ENCODE assay signal across 20 cellular contexts in the genomic region with DNA sequence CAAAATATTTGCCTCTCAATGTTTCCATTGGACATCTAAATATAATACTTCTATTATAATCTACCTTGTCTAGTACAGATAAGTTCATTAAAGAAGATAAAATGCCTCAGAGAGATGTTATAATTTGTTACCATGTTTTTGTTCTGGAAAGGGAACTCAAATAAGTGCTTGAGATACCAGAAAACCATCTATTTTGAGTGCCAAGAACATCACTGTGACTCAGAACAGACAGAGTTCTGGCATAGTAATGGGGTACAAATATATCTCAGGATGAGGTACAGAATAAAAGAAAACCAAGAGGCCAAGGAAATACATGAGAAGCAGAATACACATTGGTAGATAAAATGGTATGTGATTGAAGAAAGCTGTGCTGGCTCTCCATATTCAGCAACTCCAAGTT. TPM values are rescaled to one million over a fixed set of nuclear protein-coding genes. Genes with fewer than 3 reads are reported as not detected.
DNase-seq lines count a peak whose midpoint lies in the region; ATAC-seq and TF ChIP-seq lines count a peak whose summit lies in the region.
"Had no signal": no experiment of that assay in that cellular context is flagged by ENCODE, and none has a peak within 500 bp of the region (broad histone marks: within the 10 kb centered on the region; RNA-seq: fewer than 3 reads in every experiment).

No MANE protein-coding gene starts in this region.

- no peak overlapping the region for H3K4me2 ChIP-seq in SK-N-SH
- H3K4me2 ChIP-seq: BLaER1 treated with 17β-estradiol and CSF1 and Interleukin-3, amounts not matched to agents 10 nM and 100 nM had no signal

- ATAC-seq in SK-N-SH treated with all-trans-retinoic acid at 6 μM for 48 hours, result no peak
- ATAC-seq in GM18519 (IDR thresholded peaks at IDR 0.05; ENCODE audit: low FRiP score, unreplicated experiment), result no peak
- ATAC-seq in HG03442 (IDR thresholded peaks at IDR 0.05; ENCODE audit: unreplicated experiment), result no peak
- ATAC-seq: activated CD4-positive, CD25-positive, alpha-beta regulatory T cell treated with anti-CD3 and anti-CD28 coated beads, Interleukin-2, amount 50 U/mL, for 24 hours; activated naive CD8-positive, alpha-beta T cell treated with anti-CD3 and anti-CD28 coated beads, Interleukin-2, amount 50 U/mL, for 24 hours had no signal

- no peak for DNase-seq in SK-N-SH
- DNase-seq in cardiac fibroblast (ENCODE audit: low read depth in 2 of 2), result peak; percentile 21 to 62
- DNase-seq in inferior parietal cortex (ENCODE audit: extremely low spot score), result peak; percentile 70
- no peak for DNase-seq in tibial artery
- no peak for DNase-seq in SIG-M5 treated with dmso at 0.1 percent for 504 hours (lab: John Stamatoyannopoulos, UW; ENCODE audit: unreplicated experiment)
- DNase-seq: activated CD4-positive, alpha-beta memory T cell treated with anti-CD3 and anti-CD28 coated beads, Interleukin-2, amount 10 ng/mL, durations not matched to agents 7 days and 5 days; activated gamma-delta T cell; activated naive CD8-positive, alpha-beta T cell treated with anti-CD3 and anti-CD28 coated beads, Interleukin-2, amount 50 U/mL, for 24 hours; HCEC 1CT; mammary epithelial cell; naive B cell; NCI-H1694 treated with DMSO at 0.1 percent for 48 hours; NCI-H69; SHP77 had no signal

- no peaks in the 10 kb centered on the region for H3K79me2 ChIP-seq in SK-N-SH (ENCODE audit: insufficient read depth)

- TF ChIP-seq RAD21 in SK-N-SH (IDR thresholded peaks at IDR 0.05; ENCODE audit: low read length), result no peak

- H3K27ac ChIP-seq in SK-N-SH (ENCODE audit: low read depth in 2 of 2, low read length in 1 of 2) (peak overlapping the region in 1 of 2 experiments; percentile 47; a peak in 2 of 4 replicates), tibial artery (peak overlapping the region; percentile 41 to 57)
- H3K27ac ChIP-seq: 22Rv1; BLaER1 treated with 17β-estradiol and CSF1 and Interleukin-3, amounts not matched to agents 10 nM and 100 nM had no signal

- intact Hi-C loops in tibial artery (cut with DNase I; ENCODE audit: low total_unique reads), result no loop called here

- peaks cover 10% of the 10 kb centered on the region for H3F3A ChIP-seq in SK-N-SH (replicated peaks; ENCODE audit: insufficient read depth)

- no peaks in the 10 kb centered on the region for H3K9me2 ChIP-seq in SK-N-SH

- H3K27me3 ChIP-seq in SK-N-SH (ENCODE audit: insufficient read depth), result no peaks in the 10 kb centered on the region
- no peaks in the 10 kb centered on the region for H3K27me3 ChIP-seq in tibial artery
- H3K27me3 ChIP-seq: BLaER1 treated with 17β-estradiol and CSF1 and Interleukin-3, amounts not matched to agents 10 nM and 100 nM had no signal

- H3K4me1 ChIP-seq in SK-N-SH (ENCODE audit: control insufficient read depth in 1 of 2, insufficient read depth in 2 of 2, low read depth in 1 of 2, low read length in 1 of 2) (0 out of 4 replicates have a peak, but pooled peaks cover 0 to 10% of the 10 kb centered on the region in 2 experiments), tibial artery (peaks cover 0 to 53% (median 18%) of the 10 kb centered on the region in 4 donors)
- H3K4me1 ChIP-seq: BLaER1 treated with 17β-estradiol and CSF1 and Interleukin-3, amounts not matched to agents 10 nM and 100 nM had no signal

- no peaks in the 10 kb centered on the region for H3K36me3 ChIP-seq in SK-N-SH (replicated peaks in 1 of 2; ENCODE audit: control insufficient read depth in 1 of 2, insufficient read depth in 2 of 2, low read length in 1 of 2)
- H3K36me3 ChIP-seq in tibial artery, result no peaks in the 10 kb centered on the region
- H3K36me3 ChIP-seq: BLaER1 treated with 17β-estradiol and CSF1 and Interleukin-3, amounts not matched to agents 10 nM and 100 nM had no signal

- TF ChIP-seq EP300 in SK-N-SH (IDR thresholded peaks at IDR 0.05; ENCODE audit: borderline replicate concordance in 1 of 2, low read depth in 1 of 2, low read length in 1 of 2), result no peak

- H3K4me3 ChIP-seq in SK-N-SH (ENCODE audit: low read depth in 2 of 2, low read length in 1 of 2), result no peak overlapping the region
- H3K4me3 ChIP-seq in cardiac fibroblast (replicated peaks in 1 of 2; ENCODE audit: low read depth in 2 of 2, low read length in 2 of 2), result no peak overlapping the region
- H3K4me3 ChIP-seq in tibial artery, result no peak overlapping the region
- H3K4me3 ChIP-seq: BLaER1 treated with 17β-estradiol and CSF1 and Interleukin-3, amounts not matched to agents 10 nM and 100 nM had no signal

- TF ChIP-seq CTCF in SK-N-SH (IDR thresholded peaks at IDR 0.05), result no peak
- no peak for TF ChIP-seq CTCF in cardiac fibroblast (IDR thresholded peaks at IDR 0.05; ENCODE audit: low read depth, low read length)
- no peak for TF ChIP-seq CTCF in tibial artery (IDR thresholded peaks at IDR 0.05)

- H3K9ac ChIP-seq in SK-N-SH, result no peak overlapping the region
- H3K9ac ChIP-seq: BLaER1 treated with 17β-estradiol and CSF1 and Interleukin-3, amounts not matched to agents 10 nM and 100 nM had no signal

- CTCF ChIA-PET in SK-N-SH (lab: Yijun Ruan, JAX), result no interaction called here

- H2AFZ ChIP-seq in SK-N-SH (ENCODE audit: low read depth), result no peak overlapping the region

- no peaks in the 10 kb centered on the region for H4K20me1 ChIP-seq in SK-N-SH (ENCODE audit: insufficient read depth)
- H4K20me1 ChIP-seq: BLaER1 treated with 17β-estradiol and CSF1 and Interleukin-3, amounts not matched to agents 10 nM and 100 nM had no signal

- POLR2A ChIA-PET in SK-N-SH (lab: Yijun Ruan, JAX), result no interaction called here

- H3K9me3 ChIP-seq in SK-N-SH (0 out of 2 replicates have a peak, but pooled peaks cover 7% of the 10 kb centered on the region), tibial artery (peaks cover 0 to 3% (median 0%) of the 10 kb centered on the region in 3 donors)

TF ChIP-seq in SK-N-SH treated with all-trans-retinoic acid at 6 μM for 48 hours, 23 proteins besides CTCF, POLR2A, EP300 and RAD21:
- no peak for TF ChIP-seq RARB (CRISPR knock-in tag; IDR thresholded peaks at IDR 0.05)
- no peak for TF ChIP-seq CSDC2 (CRISPR knock-in tag; IDR thresholded peaks at IDR 0.05)
- no peak for TF ChIP-seq ARNTL (CRISPR knock-in tag; IDR thresholded peaks at IDR 0.05; ENCODE audit: borderline replicate concordance, low read depth)
- no peak for TF ChIP-seq ZNF565 (CRISPR knock-in tag; conservative IDR thresholded peaks at IDR 0.05; ENCODE audit: low read depth)
- TF ChIP-seq ISL1 (CRISPR knock-in tag; IDR thresholded peaks at IDR 0.05), result peak; percentile 62

TF ChIP-seq in SK-N-SH, 30 proteins besides CTCF, POLR2A, EP300 and RAD21:
- TF ChIP-seq POLR2AphosphoS5 (IDR thresholded peaks at IDR 0.05; ENCODE audit: low read depth, low read length) (no peak), TEAD4 (IDR thresholded peaks at IDR 0.05; ENCODE audit: borderline replicate concordance, insufficient read depth) (no peak), NRF1 (IDR thresholded peaks at IDR 0.05; ENCODE audit: low read depth, low read length) (no peak), YY1 (IDR thresholded peaks at IDR 0.05; ENCODE audit: low read depth) (no peak), RXRA (IDR thresholded peaks at IDR 0.05; ENCODE audit: borderline replicate concordance, low read depth) (no peak), SMC3 (IDR thresholded peaks at IDR 0.05; ENCODE audit: low read depth, low read length) (no peak), GATA2 (CRISPR knock-in tag; IDR thresholded peaks at IDR 0.05) (no peak), FOSL2 (IDR thresholded peaks at IDR 0.05; ENCODE audit: borderline replicate concordance, low read depth) (no peak), EZH2phosphoT487 (IDR thresholded peaks at IDR 0.05; ENCODE audit: borderline replicate concordance, low read depth) (no peak), JUND (IDR thresholded peaks at IDR 0.05) (no peak), SIN3A (IDR thresholded peaks at IDR 0.05; ENCODE audit: borderline replicate concordance, low read depth, low read length) (no peak), FOXM1 (IDR thresholded peaks at IDR 0.05; ENCODE audit: low read depth) (no peak)
- TF ChIP-seq, protein P1, sequence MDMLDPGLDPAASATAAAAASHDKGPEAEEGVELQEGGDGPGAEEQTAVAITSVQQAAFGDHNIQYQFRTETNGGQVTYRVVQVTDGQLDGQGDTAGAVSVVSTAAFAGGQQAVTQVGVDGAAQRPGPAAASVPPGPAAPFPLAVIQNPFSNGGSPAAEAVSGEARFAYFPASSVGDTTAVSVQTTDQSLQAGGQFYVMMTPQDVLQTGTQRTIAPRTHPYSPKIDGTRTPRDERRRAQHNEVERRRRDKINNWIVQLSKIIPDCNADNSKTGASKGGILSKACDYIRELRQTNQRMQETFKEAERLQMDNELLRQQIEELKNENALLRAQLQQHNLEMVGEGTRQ (IDR thresholded peaks at IDR 0.05; ENCODE audit: borderline replicate concordance, low read depth, low read length), result no peak

RNA-seq across cellular contexts. Expression of gene IMPG2, which starts 58.9 kb away (rescaled TPM):
- 0.03 and 0.10 TPM in 2 replicates for polyA plus RNA-seq in SK-N-SH (2012; rRNA removed)
- polyA plus RNA-seq in SK-N-SH (2012; cell fraction: cytosol; rRNA removed), result 0.03 TPM in 2 replicates
- polyA plus RNA-seq in SK-N-SH (2012; cell fraction: nucleus; rRNA removed), result 0.23 and 0.37 TPM in 2 replicates

Comparison
In these comparisons a context has a peak if more than half of its experiments do, and no peak if none do; other contexts are left out.
1. DNase-seq: peak in cardiac fibroblast (2 of 2) and inferior parietal cortex (single experiment); none in SK-N-SH (single experiment), tibial artery (0 of 2) and SIG-M5 treated with dmso at 0.1 percent for 504 hours (single experiment).